In the genomic region with DNA sequence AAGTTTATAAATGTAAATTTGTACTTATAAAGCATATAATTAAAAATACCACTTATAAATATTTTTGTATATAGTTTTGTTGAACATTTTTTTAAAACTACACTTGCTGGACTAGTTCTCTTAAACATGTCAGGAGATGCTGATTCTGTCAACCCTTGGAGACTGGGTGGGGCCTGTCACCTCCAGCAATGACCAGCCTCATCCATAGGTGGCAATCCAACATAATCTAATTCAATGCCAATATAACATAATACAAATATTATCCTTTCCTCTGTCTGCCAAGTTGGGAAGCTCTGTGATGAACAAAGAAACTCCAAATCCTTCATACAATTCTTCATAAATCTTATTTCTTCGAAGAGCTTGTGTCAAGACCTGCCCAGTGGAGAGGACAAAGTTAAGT, we compare ENCODE assay signal across 9 cellular contexts.
DNase-seq lines count a peak whose midpoint lies in the region; ATAC-seq and TF ChIP-seq lines count a peak whose summit lies in the region.
"Had no signal": no experiment of that assay in that cellular context is flagged by ENCODE, and none has a peak within 500 bp of the region (broad histone marks: within the 10 kb centered on the region; RNA-seq: fewer than 3 reads in every experiment).

No MANE protein-coding gene starts in this region.

- H3K27me3 Mint-ChIP-seq in CD14-positive monocyte (ENCODE audit: low read depth in 3 of 3), result no peaks in the 10 kb centered on the region

- peak overlapping the region in 2 of 7 donors; percentile 48 to 77 for H3K27ac Mint-ChIP-seq in CD14-positive monocyte

- no peaks in the 10 kb centered on the region for H3K9me3 Mint-ChIP-seq in CD14-positive monocyte

- DNase-seq in CD14-positive monocyte (ENCODE audit: low spot score) (no peak), PC-3 (peak; percentile 49), epithelial cell of esophagus (ENCODE audit: low read depth) (peak; percentile 54), LoVo (ENCODE audit: low spot score) (no peak), OCI-M2 (lab: John Stamatoyannopoulos, UW; ENCODE audit: unreplicated experiment) (no peak)
- DNase-seq: SHP77 had no signal

- 0 out of 2 replicates have a peak overlapping the region, but pooled peaks have one; percentile 12 for H3K4me2 ChIP-seq in PC-3 (ENCODE audit: low read length)

- BruUV-seq in PC-3 (replicated peaks; lab: Mats Ljungman, UMichigan), result no TSS peak

- no peaks in the 10 kb centered on the region for H3K9me2 ChIP-seq in PC-3 (replicated peaks; ENCODE audit: low read length)

- H2AFZ ChIP-seq in PC-3 (ENCODE audit: low read length), result no peak overlapping the region

- CTCF ChIA-PET in PC-3 (lab: Charles Lee), result interaction anchor here (0.6 to 1.3 kb wide), 5 partner anchors 64 to 617 kb away, joined by 3 to 6 read pairs (median 4); no protein-coding TSS in a partner anchor

- peaks cover 53% of the 10 kb centered on the region for H3K4me1 ChIP-seq in PC-3 (ENCODE audit: insufficient read depth, low read length)

- peaks cover 3% of the 10 kb centered on the region; the same call in 1 of the 2 replicates for H3K36me3 ChIP-seq in PC-3 (ENCODE audit: low read depth, low read length)

- no peaks in the 10 kb centered on the region for H4K20me1 ChIP-seq in PC-3 (ENCODE audit: low read length)

- intact Hi-C loops in CD14-positive monocyte (cut with micrococcal nuclease), result loop anchor here in 1 of 2 donors (5.0 kb wide), 1 partner anchor 54 kb away; no protein-coding TSS in a partner anchor
- intact Hi-C loops in PC-3 (cut with micrococcal nuclease), result loop anchor here (1.0 to 10.0 kb wide), 3 partner anchors 262 to 617 kb away; no protein-coding TSS in a partner anchor

- H3K27me3 ChIP-seq in PC-3 (ENCODE audit: low read length), result no peaks in the 10 kb centered on the region

- H3K9ac ChIP-seq in PC-3 (ENCODE audit: low read length), result no peak overlapping the region

- no peak overlapping the region for H3K4me3 Mint-ChIP-seq in CD14-positive monocyte

- H3K4me1 Mint-ChIP-seq in CD14-positive monocyte, result peaks cover 45% of the 10 kb centered on the region

- peaks cover 7% of the 10 kb centered on the region for H3F3A ChIP-seq in PC-3 (ENCODE audit: low read length, unreplicated experiment)

- H3K4me3 ChIP-seq in PC-3 (ENCODE audit: low read length) (no peak overlapping the region), epithelial cell of esophagus (ENCODE audit: low read length) (no peak overlapping the region)

- H3K36me3 Mint-ChIP-seq in CD14-positive monocyte, result peaks cover 22% of the 10 kb centered on the region in 2 donors

- peaks cover 71% of the 10 kb centered on the region for H3K79me2 ChIP-seq in PC-3 (ENCODE audit: low read length)

- peak; percentile 25 for TF ChIP-seq CTCF in CD14-positive monocyte (IDR thresholded peaks at IDR 0.05)
- TF ChIP-seq CTCF in PC-3 (conservative IDR thresholded peaks at IDR 0.05; ENCODE audit: low read depth, low read length), result peak; percentile 63
- TF ChIP-seq CTCF in epithelial cell of esophagus (IDR thresholded peaks at IDR 0.05; ENCODE audit: insufficient read depth, low read depth, low read length, missing control alignments), result peak; percentile 47

- H3K9me3 ChIP-seq in PC-3 (ENCODE audit: low read length), result no peaks in the 10 kb centered on the region

- POLR2A ChIA-PET in PC-3 (lab: Charles Lee; ENCODE audit: unreplicated experiment), result interaction anchor here (0.7 kb wide), 1 partner anchor 139 kb away, joined by 4 read pairs; no protein-coding TSS in a partner anchor

- ATAC-seq in GM18498 (IDR thresholded peaks at IDR 0.05; ENCODE audit: unreplicated experiment) (peak; percentile 55), PC-3 (peak; percentile 27; the same call in 1 of the 2 replicates), GM18858 (IDR thresholded peaks at IDR 0.05; ENCODE audit: unreplicated experiment) (no peak), GM21526 (IDR thresholded peaks at IDR 0.05; ENCODE audit: low FRiP score, unreplicated experiment) (no peak)

- peak overlapping the region; percentile 21; the same call in 1 of the 2 replicates for H3K27ac ChIP-seq in PC-3 (ENCODE audit: low read length)

Comparison
In these comparisons a context has a peak if more than half of its experiments do, and no peak if none do; other contexts are left out.
1. DNase-seq: peak in PC-3 (single experiment) and epithelial cell of esophagus (single experiment); none in CD14-positive monocyte (single experiment), LoVo (single experiment) and OCI-M2 (single experiment).
2. ATAC-seq: peak in GM18498 (single experiment) and PC-3 (single experiment); none in GM18858 (single experiment) and GM21526 (single experiment).
3. Peak in every context shown above with its lines, with median percentiles within 50 percentile points of each other: CTCF ChIP-seq.